Comparison of ENCODE assay signal across 8 cellular contexts in the genomic region with DNA sequence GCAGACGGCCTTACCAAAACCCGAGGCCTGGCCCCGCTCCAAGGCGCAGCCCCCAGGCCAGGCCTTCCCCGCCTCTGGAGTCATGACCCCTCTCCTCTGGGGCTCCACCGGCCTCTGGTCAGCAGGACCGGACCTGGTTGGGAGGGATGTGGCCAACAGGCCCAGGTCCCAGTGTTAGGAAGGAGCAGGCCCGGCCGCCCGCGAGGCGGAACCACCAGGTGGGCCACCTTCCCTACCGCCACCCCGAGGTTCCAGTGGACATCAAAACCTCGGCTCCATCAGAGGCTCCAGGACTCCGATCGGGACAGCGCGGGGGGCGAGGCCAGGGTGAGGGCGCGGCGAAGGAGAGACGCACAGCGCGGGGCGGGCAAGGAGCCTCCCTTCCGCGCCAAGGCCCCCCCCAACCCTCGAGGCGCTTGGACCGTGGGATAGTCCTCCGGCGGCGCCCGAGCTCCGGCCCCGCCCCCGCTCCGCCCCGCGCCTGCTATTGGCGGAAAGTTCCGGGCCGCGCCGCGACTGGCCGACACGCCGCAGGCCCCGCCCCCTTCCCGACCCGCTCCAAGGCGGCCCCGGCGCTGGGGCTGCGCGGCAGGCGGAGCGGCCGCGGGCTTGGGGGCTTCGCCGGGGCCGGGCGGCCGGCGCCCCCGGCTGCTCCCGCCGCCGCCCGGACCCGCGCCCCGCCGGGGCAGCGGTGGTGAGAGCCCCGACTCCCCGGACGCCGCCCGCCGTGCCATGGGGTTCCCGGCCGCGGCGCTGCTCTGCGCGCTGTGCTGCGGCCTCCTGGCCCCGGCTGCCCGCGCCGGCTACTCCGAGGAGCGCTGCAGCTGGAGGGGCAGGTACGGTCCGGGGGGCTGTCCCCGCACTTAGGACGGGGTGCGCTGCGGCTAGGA.
DNase-seq lines count a peak whose midpoint lies in the region; ATAC-seq lines count a peak whose summit lies in the region.

A gene (plus strand): TSS at position 561 of the 890 bp plus-strand sequence. CDS start 172 bp downstream, at position 733.

- DNase-seq in GM04503 (ENCODE audit: low read depth) (peak; percentile 35), NCI-H2196 treated with DMSO at 0.1 percent for 48 hours (lab: John Stamatoyannopoulos, UW; ENCODE audit: unreplicated experiment) (peak; percentile 81), islet precursor cell (peak; percentile 92)
- peak; percentile 79 for DNase-seq in activated CD4-positive, alpha-beta T cell treated with anti-CD3 and anti-CD28 coated beads for 1 hour
- DNase-seq in central memory CD8-positive, alpha-beta T cell (ENCODE audit: low spot score in 2 of 2), result peak; percentile 73 to 76
- DNase-seq in stimulated activated CD4-positive, alpha-beta T cell treated with anti-CD3 and anti-CD28 coated beads, Interleukin-12 subunit alpha, Interleukin-12 subunit beta, amount 100 ng/mL, for 4 hours, result peak; percentile 94

- peaks cover 3% of the 10 kb centered on the region for H3K27me3 Mint-ChIP-seq in central memory CD8-positive, alpha-beta T cell

- H3K36me3 Mint-ChIP-seq in central memory CD8-positive, alpha-beta T cell (ENCODE audit: insufficient read depth), result no peaks in the 10 kb centered on the region

- H3K9me3 Mint-ChIP-seq in central memory CD8-positive, alpha-beta T cell, result no peaks in the 10 kb centered on the region

- peaks cover 19% of the 10 kb centered on the region for H3K4me1 Mint-ChIP-seq in central memory CD8-positive, alpha-beta T cell

- H3K4me3 Mint-ChIP-seq in central memory CD8-positive, alpha-beta T cell, result peak within 1 kb of the TSS; percentile 71

- H3K27ac Mint-ChIP-seq in central memory CD8-positive, alpha-beta T cell (ENCODE audit: low read depth), result no peak within 1 kb of the TSS

- ATAC-seq in HG02678 (IDR thresholded peaks at IDR 0.05; ENCODE audit: unreplicated experiment) (peak; percentile 84), GM18858 (IDR thresholded peaks at IDR 0.05; ENCODE audit: unreplicated experiment) (no peak)
- ATAC-seq in central memory CD8-positive, alpha-beta T cell (replicated peaks; ENCODE audit: extremely low read depth, poor library complexity, severe bottlenecking), result peak; percentile 88

Comparison
In these comparisons a context has a peak if more than half of its experiments do, and no peak if none do; other contexts are left out.
1. DNase-seq: peak in every context shown above with its lines; median percentile 94 in stimulated activated CD4-positive, alpha-beta T cell treated with anti-CD3 and anti-CD28 coated beads, Interleukin-12 subunit alpha, Interleukin-12 subunit beta, amount 100 ng/mL, for 4 hours; 92 in islet precursor cell; 81 in NCI-H2196 treated with DMSO at 0.1 percent for 48 hours; 79 in activated CD4-positive, alpha-beta T cell treated with anti-CD3 and anti-CD28 coated beads for 1 hour; 74 in central memory CD8-positive, alpha-beta T cell; 35 in GM04503.